ENCODE assay signal across 2 cellular contexts in genomic region chr1:44471911-44472439, GRCh38.
TF ChIP-seq lines count a peak whose summit lies in the region.

No MANE protein-coding gene starts in this region.

TF ChIP-seq in SK-N-SH, 30 proteins besides CTCF, POLR2A, EP300 and RAD21 (continued from another document):
- TF ChIP-seq, protein P1, sequence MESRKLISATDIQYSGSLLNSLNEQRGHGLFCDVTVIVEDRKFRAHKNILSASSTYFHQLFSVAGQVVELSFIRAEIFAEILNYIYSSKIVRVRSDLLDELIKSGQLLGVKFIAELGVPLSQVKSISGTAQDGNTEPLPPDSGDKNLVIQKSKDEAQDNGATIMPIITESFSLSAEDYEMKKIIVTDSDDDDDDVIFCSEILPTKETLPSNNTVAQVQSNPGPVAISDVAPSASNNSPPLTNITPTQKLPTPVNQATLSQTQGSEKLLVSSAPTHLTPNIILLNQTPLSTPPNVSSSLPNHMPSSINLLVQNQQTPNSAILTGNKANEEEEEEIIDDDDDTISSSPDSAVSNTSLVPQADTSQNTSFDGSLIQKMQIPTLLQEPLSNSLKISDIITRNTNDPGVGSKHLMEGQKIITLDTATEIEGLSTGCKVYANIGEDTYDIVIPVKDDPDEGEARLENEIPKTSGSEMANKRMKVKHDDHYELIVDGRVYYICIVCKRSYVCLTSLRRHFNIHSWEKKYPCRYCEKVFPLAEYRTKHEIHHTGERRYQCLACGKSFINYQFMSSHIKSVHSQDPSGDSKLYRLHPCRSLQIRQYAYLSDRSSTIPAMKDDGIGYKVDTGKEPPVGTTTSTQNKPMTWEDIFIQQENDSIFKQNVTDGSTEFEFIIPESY (IDR thresholded peaks at IDR 0.05; ENCODE audit: borderline replicate concordance, low read depth), result no peak

TF ChIP-seq in K562, 482 proteins besides CTCF, POLR2A, EP300 and RAD21 (continued from another document and continues in another):
- TF ChIP-seq ZNF449 (CRISPR knock-in tag; IDR thresholded peaks at IDR 0.05) (no peak), POLR2AphosphoS2 (IDR thresholded peaks at IDR 0.05; ENCODE audit: low read length) (no peak), ETV1 (tag; conservative IDR thresholded peaks at IDR 0.05; ENCODE audit: low read depth) (no peak), EGR1 (conservative IDR thresholded peaks at IDR 0.05) (no peak), MTF1 (CRISPR knock-in tag; IDR thresholded peaks at IDR 0.05; ENCODE audit: borderline replicate concordance) (no peak), CHAMP1 (IDR thresholded peaks at IDR 0.05) (no peak), CCAR2 (IDR thresholded peaks at IDR 0.05; ENCODE audit: low read depth, low read length) (no peak), PURB (CRISPR knock-in tag; IDR thresholded peaks at IDR 0.05; ENCODE audit: low read depth) (no peak), TEAD2 (tag; IDR thresholded peaks at IDR 0.05) (no peak), TFE3 (CRISPR knock-in tag; IDR thresholded peaks at IDR 0.05) (peak; percentile 93), CBX2 (IDR thresholded peaks at IDR 0.05; ENCODE audit: insufficient read depth, low read length, poor library complexity, severe bottlenecking) (no peak), SMARCC2 (IDR thresholded peaks at IDR 0.05; ENCODE audit: low read depth) (no peak), FOXJ3 (CRISPR knock-in tag; IDR thresholded peaks at IDR 0.05) (no peak), HNRNPLL (IDR thresholded peaks at IDR 0.05; ENCODE audit: low read depth, low read length, poor library complexity, severe bottlenecking) (no peak), NEUROD1 (IDR thresholded peaks at IDR 0.05; ENCODE audit: borderline replicate concordance, low read depth, low read length, partially characterized antibody) (no peak), ZZZ3 (IDR thresholded peaks at IDR 0.05) (no peak), RAD51 (IDR thresholded peaks at IDR 0.05; ENCODE audit: borderline replicate concordance, low read depth) (peak; percentile 83), MLLT1 (IDR thresholded peaks at IDR 0.05) (no peak), SMAD2 (IDR thresholded peaks at IDR 0.05; ENCODE audit: low read depth, low read length) (no peak), TOE1 (IDR thresholded peaks at IDR 0.05; ENCODE audit: borderline replicate concordance) (peak; percentile 50; the same call in 1 of the 2 replicates), TOE1 (CRISPR knock-in tag; IDR thresholded peaks at IDR 0.05; ENCODE audit: borderline replicate concordance, low read depth) (no peak), ZSCAN29 (IDR thresholded peaks at IDR 0.05) (no peak)
- TF ChIP-seq, protein P2, sequence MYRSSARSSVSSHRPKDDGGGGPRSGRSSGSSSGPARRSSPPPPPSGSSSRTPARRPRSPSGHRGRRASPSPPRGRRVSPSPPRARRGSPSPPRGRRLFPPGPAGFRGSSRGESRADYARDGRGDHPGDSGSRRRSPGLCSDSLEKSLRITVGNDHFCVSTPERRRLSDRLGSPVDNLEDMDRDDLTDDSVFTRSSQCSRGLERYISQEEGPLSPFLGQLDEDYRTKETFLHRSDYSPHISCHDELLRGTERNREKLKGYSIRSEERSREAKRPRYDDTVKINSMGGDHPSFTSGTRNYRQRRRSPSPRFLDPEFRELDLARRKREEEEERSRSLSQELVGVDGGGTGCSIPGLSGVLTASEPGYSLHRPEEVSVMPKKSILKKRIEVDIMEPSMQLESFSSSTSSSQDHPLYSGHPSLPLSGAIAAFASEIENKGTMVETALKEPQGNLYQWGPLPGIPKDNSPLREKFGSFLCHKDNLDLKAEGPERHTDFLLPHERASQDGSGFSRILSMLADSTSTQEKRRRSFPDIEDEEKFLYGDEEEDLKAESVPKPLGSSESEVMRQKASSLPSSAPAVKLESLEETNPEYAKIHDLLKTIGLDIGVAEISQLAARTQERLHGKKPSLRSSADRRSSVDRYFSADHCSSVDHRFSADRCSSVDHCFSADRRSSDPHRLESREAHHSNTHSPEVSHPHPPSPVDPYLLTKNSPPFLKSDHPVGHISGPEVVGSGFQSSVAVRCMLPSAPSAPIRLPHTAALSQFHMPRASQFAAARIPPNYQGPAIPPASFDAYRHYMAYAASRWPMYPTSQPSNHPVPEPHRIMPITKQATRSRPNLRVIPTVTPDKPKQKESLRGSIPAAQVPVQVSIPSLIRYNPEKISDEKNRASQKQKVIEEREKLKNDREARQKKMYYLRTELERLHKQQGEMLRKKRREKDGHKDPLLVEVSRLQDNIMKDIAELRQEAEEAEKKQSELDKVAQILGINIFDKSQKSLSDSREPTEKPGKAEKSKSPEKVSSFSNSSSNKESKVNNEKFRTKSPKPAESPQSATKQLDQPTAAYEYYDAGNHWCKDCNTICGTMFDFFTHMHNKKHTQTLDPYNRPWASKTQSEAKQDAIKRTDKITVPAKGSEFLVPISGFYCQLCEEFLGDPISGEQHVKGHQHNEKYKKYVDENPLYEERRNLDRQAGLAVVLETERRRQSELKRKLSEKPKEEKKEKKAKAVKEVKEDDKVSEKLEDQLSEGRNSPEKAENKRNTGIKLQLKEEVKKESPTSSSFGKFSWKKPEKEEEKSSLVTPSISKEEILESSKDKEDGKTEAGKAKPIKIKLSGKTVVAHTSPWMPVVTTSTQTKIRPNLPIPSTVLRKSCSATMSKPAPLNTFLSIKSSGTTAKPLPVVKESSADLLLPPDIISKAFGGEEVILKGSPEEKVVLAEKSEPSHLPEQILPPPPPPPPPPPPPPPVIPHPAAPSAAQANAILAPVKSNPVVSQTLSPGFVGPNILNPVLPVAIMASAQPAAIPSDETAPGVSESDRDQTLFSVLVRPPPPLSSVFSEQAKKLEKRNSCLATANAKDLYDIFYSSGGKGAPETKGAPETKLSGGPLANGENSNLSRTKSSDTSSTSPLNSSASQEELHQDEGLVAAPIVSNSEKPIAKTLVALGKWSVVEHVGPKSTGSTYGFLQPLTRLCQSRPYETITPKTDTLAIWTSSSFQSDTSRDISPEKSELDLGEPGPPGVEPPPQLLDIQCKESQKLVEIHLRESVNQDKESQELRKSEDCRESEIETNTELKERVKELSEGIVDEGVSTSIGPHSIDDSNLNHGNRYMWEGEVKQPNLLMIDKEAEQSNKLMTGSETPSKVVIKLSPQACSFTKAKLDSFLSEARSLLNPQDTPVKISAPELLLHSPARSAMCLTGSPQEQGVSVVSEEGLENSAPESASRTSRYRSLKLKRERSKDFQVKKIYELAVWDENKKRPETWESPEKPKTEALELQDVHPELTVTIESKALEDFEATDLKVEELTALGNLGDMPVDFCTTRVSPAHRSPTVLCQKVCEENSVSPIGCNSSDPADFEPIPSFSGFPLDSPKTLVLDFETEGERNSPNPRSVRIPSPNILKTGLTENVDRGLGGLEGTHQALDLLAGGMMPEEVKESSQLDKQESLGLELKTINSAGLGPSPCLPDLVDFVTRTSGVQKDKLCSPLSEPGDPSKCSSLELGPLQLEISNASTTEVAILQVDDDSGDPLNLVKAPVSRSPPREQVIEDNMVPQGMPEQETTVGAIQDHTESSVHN (IDR thresholded peaks at IDR 0.05; ENCODE audit: borderline replicate concordance in 1 of 2, low read depth in 1 of 2), result no peak
- TF ChIP-seq, protein P3, sequence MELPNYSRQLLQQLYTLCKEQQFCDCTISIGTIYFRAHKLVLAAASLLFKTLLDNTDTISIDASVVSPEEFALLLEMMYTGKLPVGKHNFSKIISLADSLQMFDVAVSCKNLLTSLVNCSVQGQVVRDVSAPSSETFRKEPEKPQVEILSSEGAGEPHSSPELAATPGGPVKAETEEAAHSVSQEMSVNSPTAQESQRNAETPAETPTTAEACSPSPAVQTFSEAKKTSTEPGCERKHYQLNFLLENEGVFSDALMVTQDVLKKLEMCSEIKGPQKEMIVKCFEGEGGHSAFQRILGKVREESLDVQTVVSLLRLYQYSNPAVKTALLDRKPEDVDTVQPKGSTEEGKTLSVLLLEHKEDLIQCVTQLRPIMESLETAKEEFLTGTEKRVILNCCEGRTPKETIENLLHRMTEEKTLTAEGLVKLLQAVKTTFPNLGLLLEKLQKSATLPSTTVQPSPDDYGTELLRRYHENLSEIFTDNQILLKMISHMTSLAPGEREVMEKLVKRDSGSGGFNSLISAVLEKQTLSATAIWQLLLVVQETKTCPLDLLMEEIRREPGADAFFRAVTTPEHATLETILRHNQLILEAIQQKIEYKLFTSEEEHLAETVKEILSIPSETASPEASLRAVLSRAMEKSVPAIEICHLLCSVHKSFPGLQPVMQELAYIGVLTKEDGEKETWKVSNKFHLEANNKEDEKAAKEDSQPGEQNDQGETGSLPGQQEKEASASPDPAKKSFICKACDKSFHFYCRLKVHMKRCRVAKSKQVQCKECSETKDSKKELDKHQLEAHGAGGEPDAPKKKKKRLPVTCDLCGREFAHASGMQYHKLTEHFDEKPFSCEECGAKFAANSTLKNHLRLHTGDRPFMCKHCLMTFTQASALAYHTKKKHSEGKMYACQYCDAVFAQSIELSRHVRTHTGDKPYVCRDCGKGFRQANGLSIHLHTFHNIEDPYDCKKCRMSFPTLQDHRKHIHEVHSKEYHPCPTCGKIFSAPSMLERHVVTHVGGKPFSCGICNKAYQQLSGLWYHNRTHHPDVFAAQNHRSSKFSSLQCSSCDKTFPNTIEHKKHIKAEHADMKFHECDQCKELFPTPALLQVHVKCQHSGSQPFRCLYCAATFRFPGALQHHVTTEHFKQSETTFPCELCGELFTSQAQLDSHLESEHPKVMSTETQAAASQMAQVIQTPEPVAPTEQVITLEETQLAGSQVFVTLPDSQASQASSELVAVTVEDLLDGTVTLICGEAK (IDR thresholded peaks at IDR 0.05), result no peak
- TF ChIP-seq, protein P3 (CRISPR knock-in tag; IDR thresholded peaks at IDR 0.05), result no peak
